In genomic region chr11:3137486-3138177, GRCh38 we compare ENCODE assay signal across 21 cellular contexts. TPM values are rescaled to one million over a fixed set of nuclear protein-coding genes. Genes with fewer than 3 reads are reported as not detected.
DNase-seq lines count a peak whose midpoint lies in the region; ATAC-seq, FAIRE-seq and TF ChIP-seq lines count a peak whose summit lies in the region.
"Had no signal": no experiment of that assay in that cellular context is flagged by ENCODE, and none has a peak within 500 bp of the region (broad histone marks: within the 10 kb centered on the region; RNA-seq: fewer than 3 reads in every experiment).

No MANE protein-coding gene starts in this region.

- no peaks in the 10 kb centered on the region for H3K27me3 Mint-ChIP-seq in naive thymus-derived CD8-positive, alpha-beta T cell
- H3K27me3 Mint-ChIP-seq: activated CD4-positive, alpha-beta T cell treated with anti-CD3 and anti-CD28 coated beads for 36 hours; CD4-positive, alpha-beta memory T cell had no signal

- intact Hi-C loops in right lobe of liver (cut with DNase I) = no loop called here
- intact Hi-C loops in HepG2 (cut with micrococcal nuclease; ENCODE audit: unreplicated experiment) = no loop called here

- in situ Hi-C loops in HepG2 (cut with HindIII; ENCODE audit: extremely low pct_ligation_motif_present, low pct_unique_long_range_greater_than_20kb) = no loop called here

- no peak overlapping the region for H3K9ac ChIP-seq in HepG2 (ENCODE audit: insufficient read depth, low read depth, low read length)
- H3K9ac ChIP-seq: GM23248 had no signal

- H2AFZ ChIP-seq in HepG2 (ENCODE audit: low read length) = no peak overlapping the region
- H2AFZ ChIP-seq: GM23248 had no signal

- H3K9me3 ChIP-seq in right lobe of liver (no peaks in the 10 kb centered on the region), HepG2 (ENCODE audit: low read length) (no peaks in the 10 kb centered on the region)
- H3K9me3 ChIP-seq: A549, SJSA1 had no signal

- no peak for FAIRE-seq in HepG2 (lab: Jason Lieb, UNC)
- FAIRE-seq: A549 had no signal

- no peak for TF ChIP-seq RAD21 in HepG2 (CRISPR knock-in tag; IDR thresholded peaks at IDR 0.05)

- no peaks in the 10 kb centered on the region for H3K36me3 ChIP-seq in right lobe of liver
- no peaks in the 10 kb centered on the region for H3K36me3 ChIP-seq in HepG2 (replicated peaks in 1 of 2; ENCODE audit: control insufficient read depth in 1 of 2, insufficient read depth in 2 of 2, low read length in 2 of 2)

- no peak overlapping the region for H3K4me2 ChIP-seq in HepG2 (ENCODE audit: low read depth, low read length)
- H3K4me2 ChIP-seq: A549 had no signal

- WGBS in right lobe of liver (ENCODE audit: insufficient coverage, low coverage, low lambda C conversion rate, missing lambda C conversion rate) = no CpG with 5 or more reads among the region's 17 CpGs
- 80% methylated on average over 1 of the region's 17 CpGs for WGBS in HepG2 (ENCODE audit: low lambda C conversion rate)

- CTCF ChIA-PET in HepG2 (lab: Yijun Ruan, JAX; ENCODE audit: low intra/inter-chr PET ratio, low total read pairs) = no interaction called here

- no peaks in the 10 kb centered on the region for H3K79me2 ChIP-seq in HepG2 (ENCODE audit: insufficient read depth, low read length)

- H4K20me1 ChIP-seq in HepG2 (ENCODE audit: insufficient read depth, low read length) = peaks cover 2% of the 10 kb centered on the region; the same call in 1 of the 2 replicates

- POLR2A ChIA-PET in HepG2 (lab: Yijun Ruan, JAX) = no interaction called here
- POLR2A ChIA-PET in naive thymus-derived CD8-positive, alpha-beta T cell (lab: Charles Lee) = no interaction called here

- ATAC-seq in right lobe of liver (no peak), HepG2 (no peak)
- peak in 1 of 2 donors; percentile 39 for ATAC-seq in naive thymus-derived CD8-positive, alpha-beta T cell
- ATAC-seq: A549; activated CD4-positive, alpha-beta T cell treated with anti-CD3 and anti-CD28 coated beads for 36 hours had no signal

- peak in 2 of 3 donors; percentile 4 to 50 for DNase-seq in right lobe of liver
- DNase-seq in HepG2 (ENCODE audit: low spot score) = no peak
- DNase-seq in fibroblast of mammary gland (ENCODE audit: low read depth) = peak; percentile 34
- DNase-seq in naive thymus-derived CD8-positive, alpha-beta T cell = peak in 2 of 10 donors; percentile 1 to 57
- no peak for DNase-seq in HCEC 1CT
- no peak for DNase-seq in NCI-H345 (lab: John Stamatoyannopoulos, UW)
- no peak for DNase-seq in OCI-M1 (lab: John Stamatoyannopoulos, UW)
- no peak for DNase-seq in dermis blood vessel endothelial cell
- DNase-seq: activated CD4-positive, alpha-beta T cell treated with anti-CD3 and anti-CD28 coated beads for 36 hours; activated CD8-positive, alpha-beta memory T cell treated with anti-CD3 and anti-CD28 coated beads, Interleukin-2, amount 50 U/mL, for 4 hours; activated effector memory CD4-positive, alpha-beta T cell treated with anti-CD3 and anti-CD28 coated beads, Interleukin-2, amount 50 U/mL, for 16 hours; amniotic stem cell; caudate nucleus; CD4-positive, alpha-beta memory T cell; effector CD4-positive, alpha-beta T cell; GM23248; NCI-H187 treated with DMSO at 0.1 percent for 48 hours; stimulated activated CD4-positive, alpha-beta T cell treated with anti-CD3 and anti-CD28 coated beads, Interleukin-12 subunit alpha, Interleukin-12 subunit beta, amount 100 ng/mL, for 4 hours had no signal

- no peak for TF ChIP-seq POLR2A in right lobe of liver (IDR thresholded peaks at IDR 0.05)
- TF ChIP-seq POLR2A in HepG2 (IDR thresholded peaks at IDR 0.05; ENCODE audit: insufficient read depth in 1 of 2, low read depth in 2 of 2, low read length in 2 of 2) = no peak

- H3K27me3 ChIP-seq in right lobe of liver (no peaks in the 10 kb centered on the region), HepG2 (ENCODE audit: control insufficient read depth in 1 of 2, insufficient read depth in 2 of 2, low read length in 2 of 2) (peaks cover 7 to 61% of the 10 kb centered on the region in 2 experiments)
- H3K27me3 ChIP-seq: SJSA1 had no signal

- H3K4me3 ChIP-seq in right lobe of liver (no peak overlapping the region), HepG2 (replicated peaks in 1 of 3; ENCODE audit: insufficient read depth in 1 of 3, low read depth in 2 of 3, low read length in 3 of 3) (no peak overlapping the region), fibroblast of mammary gland (ENCODE audit: control insufficient read depth, low read depth, low read length) (no peak overlapping the region)
- H3K4me3 ChIP-seq: A549, GM23248, SJSA1 had no signal

- H3K9me3 Mint-ChIP-seq in naive thymus-derived CD8-positive, alpha-beta T cell = no peaks in the 10 kb centered on the region
- H3K9me3 Mint-ChIP-seq: CD4-positive, alpha-beta memory T cell had no signal

- H3K4me1 ChIP-seq in right lobe of liver (no peaks in the 10 kb centered on the region), HepG2 (ENCODE audit: insufficient read depth, low read length) (no peaks in the 10 kb centered on the region)
- H3K4me1 ChIP-seq: A549 had no signal

- BruUV-seq in HepG2 (replicated peaks; lab: Mats Ljungman, UMichigan) = no TSS peak

- peaks cover 19 to 54% (median 43%) of the 10 kb centered on the region in 4 donors for H3K4me1 Mint-ChIP-seq in naive thymus-derived CD8-positive, alpha-beta T cell
- H3K4me1 Mint-ChIP-seq: activated CD4-positive, alpha-beta T cell treated with anti-CD3 and anti-CD28 coated beads for 36 hours had no signal

- no peaks in the 10 kb centered on the region for H3K36me3 Mint-ChIP-seq in naive thymus-derived CD8-positive, alpha-beta T cell
- H3K36me3 Mint-ChIP-seq: CD4-positive, alpha-beta memory T cell had no signal

- TF ChIP-seq EP300 in HepG2 (IDR thresholded peaks at IDR 0.05; ENCODE audit: low read depth in 2 of 2, low read length in 2 of 2) (no peak), HepG2 (CRISPR knock-in tag; IDR thresholded peaks at IDR 0.05; ENCODE audit: borderline replicate concordance) (no peak)

- peak overlapping the region in 1 of 10 donors; percentile 18 for H3K4me3 Mint-ChIP-seq in naive thymus-derived CD8-positive, alpha-beta T cell
- H3K4me3 Mint-ChIP-seq: activated CD4-positive, alpha-beta T cell treated with anti-CD3 and anti-CD28 coated beads for 36 hours had no signal

- TF ChIP-seq CTCF in right lobe of liver (IDR thresholded peaks at IDR 0.05) = no peak
- TF ChIP-seq CTCF in HepG2 (CRISPR knock-in tag; IDR thresholded peaks at IDR 0.05) = no peak
- TF ChIP-seq CTCF in fibroblast of mammary gland (conservative IDR thresholded peaks at IDR 0.05; ENCODE audit: control insufficient read depth, insufficient read depth, low read depth, low read length) = no peak

- no peak overlapping the region for H3K27ac ChIP-seq in right lobe of liver
- H3K27ac ChIP-seq in HepG2 (ENCODE audit: extremely low read length, insufficient read depth, low read length) = no peak overlapping the region
- H3K27ac ChIP-seq: A549, GM23248, SJSA1 had no signal

- H3K27ac Mint-ChIP-seq in naive thymus-derived CD8-positive, alpha-beta T cell = peak overlapping the region in 6 of 10 donors; percentile 2 to 85 (median 62)
- H3K27ac Mint-ChIP-seq: activated CD4-positive, alpha-beta T cell treated with anti-CD3 and anti-CD28 coated beads for 36 hours; progenitor cell of endocrine pancreas had no signal

TF ChIP-seq in HepG2, 621 proteins besides CTCF, POLR2A, EP300 and RAD21:
- TF ChIP-seq HOXA5 (CRISPR knock-in tag; IDR thresholded peaks at IDR 0.05) (no peak), ATAD3A (CRISPR knock-in tag; IDR thresholded peaks at IDR 0.05) (no peak), TAF15 (IDR thresholded peaks at IDR 0.05; ENCODE audit: low read depth, low read length, poor library complexity, severe bottlenecking) (no peak)

RNA-seq across cellular contexts. Expression of gene OSBPL5, which starts 27.5 kb away (rescaled TPM):
- total RNA-seq in right lobe of liver (1 to 10 TPM; 2.2 to 6.3 (median 3.4) TPM), HepG2 (2016; rRNA removed; fragmentation: Illumina TruSeq; extraction: Trizol) (not detected in 2 replicates), dermis blood vessel endothelial cell (74.9 and 110 TPM in 2 replicates)
- 0.26 TPM in 1 of 2 replicates, not detected in the other for total RNA-seq in HepG2 (2016; cell fraction: cytosol; rRNA removed; fragmentation: Illumina TruSeq; extraction: Trizol; ENCODE audit: low read depth)
- not detected in 2 replicates for total RNA-seq in HepG2 (2016; cell fraction: insoluble cytoplasmic fraction; rRNA removed; fragmentation: Illumina TruSeq; extraction: Trizol)
- not detected in 2 replicates for total RNA-seq in HepG2 (2016; cell fraction: membrane; rRNA removed; fragmentation: Illumina TruSeq; extraction: Trizol)
- not detected in 2 replicates for total RNA-seq in HepG2 (2016; cell fraction: nucleus; rRNA removed; fragmentation: Illumina TruSeq; extraction: Trizol)
- polyA plus RNA-seq in HepG2 (2011; rRNA removed) = not detected in 2 replicates
- not detected in 2 replicates for polyA plus RNA-seq in HepG2 (2011; cell fraction: cytosol; rRNA removed)
- 0.34 TPM in 1 of 2 replicates, not detected in the other for polyA plus RNA-seq in HepG2 (2011; cell fraction: nucleus; rRNA removed)
- not detected in 2 replicates for polyA plus RNA-seq in HepG2 (2012)
- not detected in 2 replicates for polyA plus RNA-seq in HepG2 (2016; cell fraction: cytosol; fragmentation: Illumina TruSeq; extraction: Trizol; ENCODE audit: low read depth)
- not detected in 2 replicates for polyA plus RNA-seq in HepG2 (2016; cell fraction: insoluble cytoplasmic fraction; fragmentation: Illumina TruSeq; extraction: Trizol; ENCODE audit: low read depth)
- polyA plus RNA-seq in HepG2 (2016; cell fraction: membrane; fragmentation: Illumina TruSeq; extraction: Trizol; ENCODE audit: low read depth) = not detected in 2 replicates
- polyA plus RNA-seq in HepG2 (2016; cell fraction: nucleus; fragmentation: Illumina TruSeq; extraction: Trizol; ENCODE audit: insufficient read depth, low read depth) = not detected in 2 replicates
- polyA minus RNA-seq in HepG2 (2011; rRNA and poly(A)+ RNA removed; ENCODE audit: low replicate concordance) = 41.3 TPM in 1 of 2 replicates, not detected in the other
- 0.40 and 0.97 TPM in 2 replicates for polyA minus RNA-seq in HepG2 (2011; cell fraction: cytosol; rRNA and poly(A)+ RNA removed)
- not detected in 2 replicates for polyA minus RNA-seq in HepG2 (2011; cell fraction: nucleus; rRNA and poly(A)+ RNA removed)
- 10 to 100 TPM; 17.8 to 18.3 TPM for total RNA-seq in naive thymus-derived CD8-positive, alpha-beta T cell
- polyA plus RNA-seq in naive thymus-derived CD8-positive, alpha-beta T cell = 1 to 10 TPM; 4.4 to 5.5 (median 4.5) TPM

Comparison
In these comparisons a context has a peak if more than half of its experiments do, and no peak if none do; other contexts are left out.
1. DNase-seq: peak in right lobe of liver (2 of 3) and fibroblast of mammary gland (single experiment); none in HepG2 (single experiment), HCEC 1CT (single experiment), NCI-H345 (single experiment), OCI-M1 (single experiment) and dermis blood vessel endothelial cell (single experiment).